In the genomic region with DNA sequence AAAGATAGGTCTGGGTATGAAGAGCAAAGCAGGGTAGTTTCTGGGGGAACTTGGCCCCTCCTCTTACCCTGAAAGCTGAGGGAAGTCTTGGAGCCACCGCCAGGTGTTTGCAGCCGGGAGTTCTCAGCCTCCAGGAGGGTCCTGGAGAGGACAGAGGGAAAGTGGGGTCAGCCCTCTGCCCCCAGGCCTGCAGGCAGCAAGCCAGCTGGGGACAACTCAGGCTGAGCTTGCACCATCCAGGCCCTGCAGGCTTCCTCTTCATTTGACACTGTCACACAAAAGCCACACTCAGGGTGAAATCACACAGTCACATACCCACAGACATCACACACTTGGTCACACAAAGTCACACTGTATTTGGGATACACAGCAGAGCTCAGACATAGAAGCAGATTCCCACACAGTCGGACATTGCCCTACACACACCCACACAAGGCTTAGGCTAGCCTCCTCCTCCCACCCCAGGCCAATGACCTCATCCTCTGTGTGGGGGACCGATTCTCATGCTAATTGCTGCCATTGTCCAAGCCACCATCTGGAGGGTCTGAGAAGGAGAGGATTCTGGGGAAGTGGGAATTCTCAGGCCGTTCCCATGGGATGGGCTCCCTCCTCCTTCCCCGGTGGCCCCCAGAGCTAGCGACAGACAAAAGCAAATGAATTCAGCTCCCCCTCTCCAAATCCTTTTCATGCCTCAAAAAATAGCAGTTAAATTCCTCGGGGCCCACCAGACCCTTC, we compare ENCODE assay signal across 1 cellular context.
A peak's percentile ranks its signal among the peaks of the same experiment; 100 is the strongest.
TF ChIP-seq lines count a peak whose summit lies in the region.

No MANE protein-coding gene starts in this region.

TF ChIP-seq in endothelial cell of umbilical vein, 7 proteins besides CTCF, POLR2A, EP300 and RAD21:
- peak; percentile 10 for TF ChIP-seq POLR2AphosphoS5 (IDR thresholded peaks at IDR 0.05; ENCODE audit: insufficient read depth, low read depth, low read length)
- no peak for TF ChIP-seq MAX (IDR thresholded peaks at IDR 0.05; ENCODE audit: insufficient read depth, insufficient read length)
